26 cellular contexts compared by ENCODE assay signal in the genomic region with DNA sequence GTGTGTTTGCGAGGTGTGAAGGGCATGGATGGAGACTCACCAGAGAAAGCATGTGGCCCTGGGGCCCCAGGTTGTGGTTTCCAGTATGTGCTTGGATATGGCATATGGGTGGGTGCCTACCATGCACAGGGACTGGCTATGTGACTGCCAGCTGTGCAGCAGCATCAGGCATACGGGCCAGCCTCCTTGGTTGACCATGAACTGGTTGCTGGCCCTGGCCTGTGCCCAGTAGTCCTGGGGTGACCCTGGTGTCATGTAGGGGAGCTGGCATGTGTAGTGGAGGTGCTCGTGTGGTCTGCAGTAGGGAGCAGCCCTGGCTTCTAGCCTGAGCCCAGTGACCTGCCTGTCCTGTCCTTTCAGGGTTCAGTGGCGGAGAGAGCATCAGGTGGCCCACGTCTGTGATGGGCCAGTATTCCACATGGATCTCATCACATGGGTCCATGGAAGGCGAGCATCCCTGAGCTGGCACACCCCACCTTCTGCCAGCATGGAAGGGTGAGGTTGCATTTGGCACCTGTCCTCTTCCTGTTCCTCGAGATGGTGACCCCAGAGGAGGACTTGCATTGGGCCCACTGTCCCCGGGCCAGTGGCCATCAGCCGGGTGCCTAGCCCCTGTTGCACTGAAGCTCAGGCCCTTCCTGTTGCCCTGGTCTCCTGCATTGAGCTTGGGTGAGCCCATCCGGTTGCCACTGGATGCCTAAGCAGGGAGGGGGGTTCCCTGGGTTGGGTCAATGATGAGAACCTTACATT.
DNase-seq lines count a peak whose midpoint lies in the region; ATAC-seq and TF ChIP-seq lines count a peak whose summit lies in the region.
"Had no signal": no experiment of that assay in that cellular context is flagged by ENCODE, and none has a peak within 500 bp of the region (broad histone marks: within the 10 kb centered on the region; RNA-seq: fewer than 3 reads in every experiment).

No MANE protein-coding gene starts in this region.

- peak; percentile 8 for DNase-seq in activated naive CD4-positive, alpha-beta T cell treated with anti-CD3 and anti-CD28 coated beads, Interleukin-2, amount 50 U/mL, for 16 hours
- DNase-seq in activated naive CD4-positive, alpha-beta T cell treated with Interleukin-2 at 50 U/mL for 16 hours: no peak
- DNase-seq in glutamatergic neuron (peak; percentile 4), neuronal stem cell (ENCODE audit: low spot score) (no peak), type B pancreatic cell (ENCODE audit: extremely low spot score, unreplicated experiment) (peak; percentile 53), nucleus accumbens (lab: John Stamatoyannopoulos, UW) (no peak), Ammon's horn (ENCODE audit: low spot score) (no peak)
- DNase-seq: activated CD4-positive, alpha-beta memory T cell treated with anti-CD3 and anti-CD28 coated beads, Interleukin-2, amount 10 ng/mL, durations not matched to agents 7 days and 5 days; activated T-cell treated with anti-CD3 and anti-CD28 coated beads for 4 hours; amniotic stem cell; COR-L47; cortex of kidney; GF-D8; GOT3; Karpas-422; kidney glomerular epithelial cell; naive B cell; NCI-H524; NK-92 treated with Interleukin-12 subunit alpha and Interleukin-12 subunit beta, amount 100 ng/mL, for 24 hours; PC-9 had no signal

- no peak for TF ChIP-seq CTCF in glutamatergic neuron (IDR thresholded peaks at IDR 0.05; ENCODE audit: partially characterized antibody, unreplicated experiment)
- TF ChIP-seq CTCF in type B pancreatic cell (conservative IDR thresholded peaks at IDR 0.05): no peak

- H3K23ac ChIP-seq in neuronal stem cell (ENCODE audit: low read depth, low read length, poor library complexity): peak overlapping the region; percentile 31

- H3K79me1 ChIP-seq in neuronal stem cell (ENCODE audit: low read depth, low read length): peaks cover 3% of the 10 kb centered on the region

- H2BK120ac ChIP-seq in neuronal stem cell (ENCODE audit: low read depth, low read length): no peak overlapping the region

- WGBS in neuronal stem cell (ENCODE audit: extremely low coverage in 2 of 2, insufficient read length in 2 of 2, insufficient replicate concordance in 1 of 2), 2 donors: no CpG with 5 or more reads among the region's 10 CpGs

- H3K27me3 ChIP-seq in neuronal stem cell (ENCODE audit: control insufficient read depth in 3 of 3, insufficient read depth in 3 of 3, low read depth in 1 of 3, low read length in 3 of 3): no peaks in the 10 kb centered on the region
- H3K27me3 ChIP-seq: BE2C, SJSA1, upper lobe of left lung had no signal

- no peaks in the 10 kb centered on the region for H3K4me1 Mint-ChIP-seq in glutamatergic neuron (ENCODE audit: low read depth, unreplicated experiment)
- no peaks in the 10 kb centered on the region for H3K4me1 Mint-ChIP-seq in type B pancreatic cell (ENCODE audit: unreplicated experiment)
- H3K4me1 Mint-ChIP-seq: activated CD4-positive, alpha-beta memory T cell treated with anti-CD3 and anti-CD28 coated beads, Interleukin-2, amount 10 ng/mL, durations not matched to agents 7 days and 5 days; naive B cell had no signal

- H3K36me3 Mint-ChIP-seq in glutamatergic neuron (ENCODE audit: unreplicated experiment) (peaks cover 6% of the 10 kb centered on the region), type B pancreatic cell (no peaks in the 10 kb centered on the region)
- H3K36me3 Mint-ChIP-seq: naive B cell had no signal

- H4K91ac ChIP-seq in neuronal stem cell (ENCODE audit: low read depth, low read length, poor library complexity): no peak overlapping the region

- no peak overlapping the region for H4K8ac ChIP-seq in neuronal stem cell (ENCODE audit: low read depth, low read length)

- H3K9me3 Mint-ChIP-seq in glutamatergic neuron (ENCODE audit: unreplicated experiment) (peaks cover 21% of the 10 kb centered on the region), type B pancreatic cell (no peaks in the 10 kb centered on the region)

- H3K36me3 ChIP-seq in neuronal stem cell (replicated peaks in 1 of 2; ENCODE audit: control insufficient read depth in 2 of 2, insufficient read depth in 2 of 2, low read length in 2 of 2): no peaks in the 10 kb centered on the region
- H3K36me3 ChIP-seq: BE2C, SJSA1, upper lobe of left lung had no signal

- H2BK15ac ChIP-seq in neuronal stem cell (ENCODE audit: low read length): no peak overlapping the region

- peaks cover 3 to 56% of the 10 kb centered on the region in 2 donors for H3K9me3 ChIP-seq in neuronal stem cell (replicated peaks in 1 of 2; ENCODE audit: control insufficient read depth in 2 of 2, insufficient read depth in 1 of 2, low read depth in 1 of 2, low read length in 2 of 2)

- H2BK12ac ChIP-seq in neuronal stem cell (ENCODE audit: low read length): peak overlapping the region; percentile 41

- H2BK5ac ChIP-seq in neuronal stem cell (ENCODE audit: low read length): no peak overlapping the region

- peak overlapping the region; percentile 30 for H3K9ac ChIP-seq in neuronal stem cell (ENCODE audit: low read depth, low read length, poor library complexity)
- H3K9ac ChIP-seq: parathyroid adenoma had no signal

- H3K4me3 Mint-ChIP-seq in glutamatergic neuron (ENCODE audit: unreplicated experiment) (no peak overlapping the region), type B pancreatic cell (no peak overlapping the region)
- H3K4me3 Mint-ChIP-seq: activated CD4-positive, alpha-beta memory T cell treated with anti-CD3 and anti-CD28 coated beads, Interleukin-2, amount 10 ng/mL, durations not matched to agents 7 days and 5 days; naive B cell had no signal

- H3K18ac ChIP-seq in neuronal stem cell (ENCODE audit: low read length): no peak overlapping the region

- no peak for ATAC-seq in HG02763 (IDR thresholded peaks at IDR 0.05; ENCODE audit: unreplicated experiment)
- ATAC-seq: activated CD4-positive, CD25-positive, alpha-beta regulatory T cell treated with anti-CD3 and anti-CD28 coated beads, Interleukin-2, amount 50 U/mL, for 24 hours had no signal

- no peak overlapping the region for H2AFZ ChIP-seq in neuronal stem cell (ENCODE audit: low read length)
- H2AFZ ChIP-seq: parathyroid adenoma, PC-9 had no signal

- peak overlapping the region; percentile 71 for H3K14ac ChIP-seq in neuronal stem cell (ENCODE audit: low read length)

- peaks cover 5% of the 10 kb centered on the region for H3K27me3 Mint-ChIP-seq in glutamatergic neuron (ENCODE audit: unreplicated experiment)
- no peaks in the 10 kb centered on the region for H3K27me3 Mint-ChIP-seq in type B pancreatic cell
- H3K27me3 Mint-ChIP-seq: activated CD4-positive, alpha-beta memory T cell treated with anti-CD3 and anti-CD28 coated beads, Interleukin-2, amount 10 ng/mL, durations not matched to agents 7 days and 5 days; naive B cell had no signal

- H3K4me1 ChIP-seq in neuronal stem cell (ENCODE audit: control insufficient read depth in 2 of 2, insufficient read depth in 1 of 2, low read depth in 1 of 2, low read length in 2 of 2): no peaks in the 10 kb centered on the region
- H3K4me1 ChIP-seq: BE2C, parathyroid adenoma, SJSA1, upper lobe of left lung had no signal

- H3K27ac Mint-ChIP-seq in glutamatergic neuron (ENCODE audit: unreplicated experiment): no peak overlapping the region
- H3K27ac Mint-ChIP-seq in type B pancreatic cell: no peak overlapping the region
- H3K27ac Mint-ChIP-seq: activated CD4-positive, alpha-beta memory T cell treated with anti-CD3 and anti-CD28 coated beads, Interleukin-2, amount 10 ng/mL, durations not matched to agents 7 days and 5 days; naive B cell had no signal

- H3K4me2 ChIP-seq in neuronal stem cell (ENCODE audit: insufficient read depth, low read length, poor library complexity, severe bottlenecking): no peak overlapping the region
- H3K4me2 ChIP-seq: PC-9 had no signal

- no peak overlapping the region for H2AK5ac ChIP-seq in neuronal stem cell (ENCODE audit: low read depth, low read length)

- no peak overlapping the region for H3K27ac ChIP-seq in neuronal stem cell (replicated peaks; ENCODE audit: low read length)
- H3K27ac ChIP-seq: parathyroid adenoma, PC-9, SJSA1, upper lobe of left lung had no signal

- no peak overlapping the region for H3K4ac ChIP-seq in neuronal stem cell (ENCODE audit: low read length)

- no peak overlapping the region for H3K4me3 ChIP-seq in neuronal stem cell (ENCODE audit: low read length in 2 of 2)
- H3K4me3 ChIP-seq: PC-9, SJSA1, upper lobe of left lung had no signal

Comparison
In these comparisons a context has a peak if more than half of its experiments do, and no peak if none do; other contexts are left out.
1. DNase-seq: peak in activated naive CD4-positive, alpha-beta T cell treated with anti-CD3 and anti-CD28 coated beads, Interleukin-2, amount 50 U/mL, for 16 hours (single experiment), glutamatergic neuron (single experiment) and type B pancreatic cell (single experiment); none in activated naive CD4-positive, alpha-beta T cell treated with Interleukin-2 at 50 U/mL for 16 hours (single experiment), neuronal stem cell (single experiment), nucleus accumbens (0 of 56) and Ammon's horn (single experiment).